ENCODE assay signal across 2 cellular contexts in the genomic region with DNA sequence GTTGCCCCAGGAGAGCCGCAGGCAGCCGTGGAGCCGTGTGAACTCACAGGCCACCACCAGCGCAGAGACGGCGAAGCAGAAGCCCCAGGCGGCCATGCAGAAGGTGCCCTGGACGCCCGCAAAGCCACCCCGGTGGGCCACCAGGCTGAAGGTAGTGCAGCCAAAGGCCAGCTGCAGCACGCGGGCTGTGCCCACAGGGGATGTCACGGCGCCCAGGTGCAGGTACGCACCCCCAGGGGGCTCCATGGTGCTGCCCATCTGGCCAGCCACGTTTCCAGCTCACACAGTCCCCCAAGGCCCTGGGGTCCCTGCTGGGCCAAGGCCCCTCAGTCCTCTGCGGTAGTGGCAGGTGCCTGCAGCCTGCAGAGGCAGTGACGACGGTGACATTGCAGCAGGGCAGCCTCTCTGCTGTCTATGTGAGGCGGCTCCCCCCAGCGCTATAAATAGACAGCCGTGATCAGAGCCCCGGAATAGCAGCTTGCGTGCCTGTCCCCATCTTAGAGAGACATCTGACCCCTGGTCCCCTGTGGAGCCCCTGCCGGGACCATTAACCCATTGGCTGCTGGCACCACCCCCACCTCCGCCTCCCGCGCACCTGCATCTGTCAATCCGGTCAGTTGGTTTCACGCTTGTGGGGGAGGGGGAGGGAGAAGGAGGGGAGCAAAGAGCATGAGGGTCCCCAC.
A peak's percentile ranks its signal among the peaks of the same experiment; 100 is the strongest.
TF ChIP-seq lines count a peak whose summit lies in the region.

No MANE protein-coding gene starts in this region.

TF ChIP-seq in IMR-90, 13 proteins besides CTCF, POLR2A, EP300 and RAD21:
- no peak for TF ChIP-seq MXI1 (IDR thresholded peaks at IDR 0.05; ENCODE audit: borderline replicate concordance, low read depth, low read length)

TF ChIP-seq in neural cell, 6 proteins besides CTCF, POLR2A, EP300 and RAD21:
- no peak for TF ChIP-seq SMC3 (conservative IDR thresholded peaks at IDR 0.05; ENCODE audit: poor library complexity)
- TF ChIP-seq POLR2AphosphoS5 (IDR thresholded peaks at IDR 0.05) = peak; percentile 47
- TF ChIP-seq EZH2 (IDR thresholded peaks at IDR 0.05; ENCODE audit: borderline replicate concordance, insufficient read depth, low read length, poor library complexity, severe bottlenecking) = no peak
- peak; percentile 67 for TF ChIP-seq REST (IDR thresholded peaks at IDR 0.05; ENCODE audit: borderline replicate concordance)
- no peak for TF ChIP-seq MXI1 (conservative IDR thresholded peaks at IDR 0.05; ENCODE audit: poor library complexity, severe bottlenecking)
- no peak for TF ChIP-seq TAF1 (IDR thresholded peaks at IDR 0.05; ENCODE audit: low read depth)
